29 cellular contexts compared by ENCODE assay signal in the genomic region with DNA sequence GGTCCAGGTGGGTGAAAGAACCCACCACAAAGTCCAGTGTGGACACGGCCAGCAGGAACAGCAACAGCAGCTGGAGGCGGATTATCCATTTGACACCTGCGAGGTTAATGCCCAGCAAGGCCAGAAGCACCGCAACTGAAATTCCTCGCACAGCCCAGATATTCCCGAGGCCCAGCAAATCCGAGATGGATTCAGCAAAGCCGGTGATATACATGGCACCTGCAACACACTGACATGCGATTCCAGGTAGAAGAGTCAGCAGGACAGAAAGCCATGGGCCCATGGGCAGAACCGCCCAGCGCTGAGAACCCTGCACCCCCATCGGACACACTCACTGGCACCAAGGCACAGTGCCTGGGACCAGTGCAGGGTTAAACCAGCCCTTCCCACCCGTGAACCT. TPM values are rescaled to one million over a fixed set of nuclear protein-coding genes. Genes with fewer than 3 reads are reported as not detected.
A peak's percentile ranks its signal among the peaks of the same experiment; 100 is the strongest.
DNase-seq lines count a peak whose midpoint lies in the region; ATAC-seq, FAIRE-seq and TF ChIP-seq lines count a peak whose summit lies in the region.
"Had no signal": no experiment of that assay in that cellular context is flagged by ENCODE, and none has a peak within 500 bp of the region (broad histone marks: within the 10 kb centered on the region; RNA-seq: fewer than 3 reads in every experiment).

No MANE protein-coding gene starts in this region.

- no peak overlapping the region for H2BK12ac ChIP-seq in neuronal stem cell (ENCODE audit: low read length)

- no CpG with 5 or more reads among the region's 13 CpGs for WGBS in neuronal stem cell (ENCODE audit: extremely low coverage in 2 of 2, insufficient read length in 2 of 2, insufficient replicate concordance in 1 of 2), 2 donors

- peak overlapping the region; percentile 14 for H2BK15ac ChIP-seq in neuronal stem cell (ENCODE audit: low read length)

- no peak overlapping the region for H3K27ac ChIP-seq in neuronal stem cell (replicated peaks; ENCODE audit: low read length)
- H3K27ac ChIP-seq: BLaER1 had no signal

- H3K36me3 Mint-ChIP-seq in T-helper 17 cell (ENCODE audit: low read depth) (no peaks in the 10 kb centered on the region), WTC11 (peaks cover 18% of the 10 kb centered on the region)
- no peaks in the 10 kb centered on the region for H3K36me3 Mint-ChIP-seq in activated naive CD8-positive, alpha-beta T cell treated with anti-CD3 and anti-CD28 coated beads for 36 hours
- H3K36me3 Mint-ChIP-seq: CD14-positive monocyte; CD4-positive, CD25-positive, alpha-beta regulatory T cell had no signal

- peak overlapping the region; percentile 23 for H2AFZ ChIP-seq in neuronal stem cell (ENCODE audit: low read length)

- no peak overlapping the region for H3K23ac ChIP-seq in neuronal stem cell (ENCODE audit: low read depth, low read length, poor library complexity)

- H3K4me1 ChIP-seq in neuronal stem cell (ENCODE audit: control insufficient read depth in 2 of 2, insufficient read depth in 1 of 2, low read depth in 1 of 2, low read length in 2 of 2): peaks cover 0 to 2% of the 10 kb centered on the region in 2 donors
- H3K4me1 ChIP-seq: BE2C, BLaER1 had no signal

- FAIRE-seq in GM12891 (lab: Jason Lieb, UNC): peak; percentile 35
- FAIRE-seq: A204.1, GM12878, GM19239 had no signal

- H3K9me3 Mint-ChIP-seq in WTC11: peaks cover 18% of the 10 kb centered on the region
- H3K9me3 Mint-ChIP-seq in activated naive CD8-positive, alpha-beta T cell treated with anti-CD3 and anti-CD28 coated beads for 36 hours: peaks cover 2% of the 10 kb centered on the region

- ATAC-seq in T-helper 17 cell (no peak), esophagus mucosa (peak; percentile 18), WTC11 (no peak), HG03045 (IDR thresholded peaks at IDR 0.05; ENCODE audit: unreplicated experiment) (no peak)
- ATAC-seq: GM12878 had no signal

- H3K18ac ChIP-seq in neuronal stem cell (ENCODE audit: low read length): no peak overlapping the region

- no peak for TF ChIP-seq CTCF in WTC11 (IDR thresholded peaks at IDR 0.05)

- no peak for TF ChIP-seq POLR2A in GM12891 (IDR thresholded peaks at IDR 0.05; ENCODE audit: low read depth, low read length)

- H3K4me3 Mint-ChIP-seq in T-helper 17 cell (no peak overlapping the region), WTC11 (no peak overlapping the region)
- H3K4me3 Mint-ChIP-seq in activated naive CD8-positive, alpha-beta T cell treated with anti-CD3 and anti-CD28 coated beads for 36 hours: no peak overlapping the region
- H3K4me3 Mint-ChIP-seq: CD14-positive monocyte; CD4-positive, alpha-beta memory T cell; CD4-positive, CD25-positive, alpha-beta regulatory T cell; CD8-positive, alpha-beta memory T cell had no signal

- H3K27me3 ChIP-seq in neuronal stem cell (ENCODE audit: control insufficient read depth in 3 of 3, insufficient read depth in 3 of 3, low read depth in 1 of 3, low read length in 3 of 3): no peaks in the 10 kb centered on the region
- H3K27me3 ChIP-seq: BE2C, BLaER1 had no signal

- H3K27me3 Mint-ChIP-seq in T-helper 17 cell (no peaks in the 10 kb centered on the region), WTC11 (ENCODE audit: low read depth) (no peaks in the 10 kb centered on the region)
- H3K27me3 Mint-ChIP-seq in activated naive CD8-positive, alpha-beta T cell treated with anti-CD3 and anti-CD28 coated beads for 36 hours: no peaks in the 10 kb centered on the region
- H3K27me3 Mint-ChIP-seq: CD4-positive, alpha-beta memory T cell had no signal

- H3K4ac ChIP-seq in neuronal stem cell (ENCODE audit: low read length): no peak overlapping the region

- no peaks in the 10 kb centered on the region for H3K79me1 ChIP-seq in neuronal stem cell (ENCODE audit: low read depth, low read length)

- H3K4me2 ChIP-seq in neuronal stem cell (ENCODE audit: insufficient read depth, low read length, poor library complexity, severe bottlenecking): no peak overlapping the region
- H3K4me2 ChIP-seq: BLaER1 had no signal

- H2BK5ac ChIP-seq in neuronal stem cell (ENCODE audit: low read length): no peak overlapping the region

- H3K9me3 ChIP-seq in T-helper 17 cell (ENCODE audit: control insufficient read depth, low read length, poor library complexity, severe bottlenecking) (no peaks in the 10 kb centered on the region), neuronal stem cell (replicated peaks in 1 of 2; ENCODE audit: control insufficient read depth in 2 of 2, insufficient read depth in 1 of 2, low read depth in 1 of 2, low read length in 2 of 2) (peaks cover 0 to 6% of the 10 kb centered on the region in 2 donors)
- H3K9me3 ChIP-seq: BE2C had no signal

- H3K4me1 Mint-ChIP-seq in T-helper 17 cell: no peaks in the 10 kb centered on the region
- no peaks in the 10 kb centered on the region; the same call in 1 of the 2 replicates for H3K4me1 Mint-ChIP-seq in WTC11
- peaks cover 1% of the 10 kb centered on the region for H3K4me1 Mint-ChIP-seq in activated naive CD8-positive, alpha-beta T cell treated with anti-CD3 and anti-CD28 coated beads for 36 hours
- H3K4me1 Mint-ChIP-seq: CD4-positive, alpha-beta memory T cell; CD8-positive, alpha-beta memory T cell had no signal

- CTCF ChIA-PET in WTC11 (lab: Charles Lee): no interaction called here

- no peak overlapping the region for H4K8ac ChIP-seq in neuronal stem cell (ENCODE audit: low read depth, low read length)

- H3K27ac Mint-ChIP-seq in T-helper 17 cell: peak overlapping the region; percentile 57
- no peak overlapping the region for H3K27ac Mint-ChIP-seq in WTC11
- no peak overlapping the region for H3K27ac Mint-ChIP-seq in activated naive CD8-positive, alpha-beta T cell treated with anti-CD3 and anti-CD28 coated beads for 36 hours
- H3K27ac Mint-ChIP-seq: CD14-positive monocyte; CD4-positive, alpha-beta memory T cell; CD4-positive, CD25-positive, alpha-beta regulatory T cell; CD8-positive, alpha-beta memory T cell had no signal

- H3K14ac ChIP-seq in neuronal stem cell (ENCODE audit: low read length): no peak overlapping the region

- DNase-seq in GM12891 (ENCODE audit: insufficient read length, low spot score) (no peak), T-helper 17 cell (no peak), neuronal stem cell (ENCODE audit: low spot score) (no peak), WTC11 (ENCODE audit: low spot score) (no peak), SKM-1 treated with dmso at 0.1 percent for 144 hours (lab: John Stamatoyannopoulos, UW; ENCODE audit: unreplicated experiment) (no peak)
- no peak for DNase-seq in activated naive CD8-positive, alpha-beta T cell treated with anti-CD3 and anti-CD28 coated beads for 36 hours
- DNase-seq: 8988T; ACHN; BE2C; C1 segment of cervical spinal cord; CD4-positive, alpha-beta memory T cell; CD4-positive, CD25-positive, alpha-beta regulatory T cell; CD8-positive, alpha-beta memory T cell; COR-L47; DMS 273 treated with DMSO at 0.1 percent for 48 hours; DMS153; DMS53; DMS79; DND-41; EL; GDM1 had no signal

- POLR2A ChIA-PET in WTC11 (lab: Charles Lee): no interaction called here

- H2AK5ac ChIP-seq in neuronal stem cell (ENCODE audit: low read depth, low read length): no peak overlapping the region

- no peak overlapping the region for H3K4me3 ChIP-seq in neuronal stem cell (ENCODE audit: low read length in 2 of 2)
- H3K4me3 ChIP-seq: BLaER1, GM12878 had no signal

- no peak overlapping the region for H4K91ac ChIP-seq in neuronal stem cell (ENCODE audit: low read depth, low read length, poor library complexity)

- H2BK120ac ChIP-seq in neuronal stem cell (ENCODE audit: low read depth, low read length): no peak overlapping the region

- no peaks in the 10 kb centered on the region for H3K36me3 ChIP-seq in neuronal stem cell (replicated peaks in 1 of 2; ENCODE audit: control insufficient read depth in 2 of 2, insufficient read depth in 2 of 2, low read length in 2 of 2)
- H3K36me3 ChIP-seq: BE2C, BLaER1 had no signal

- H3K9ac ChIP-seq in neuronal stem cell (ENCODE audit: low read depth, low read length, poor library complexity): no peak overlapping the region
- H3K9ac ChIP-seq: BLaER1 had no signal

TF ChIP-seq in GM12891, 5 proteins besides CTCF, POLR2A, EP300 and RAD21:
- TF ChIP-seq POU2F2 (IDR thresholded peaks at IDR 0.05; ENCODE audit: low read depth, low read length): no peak
- TF ChIP-seq SPI1 (IDR thresholded peaks at IDR 0.05; ENCODE audit: low read depth, low read length): no peak
- no peak for TF ChIP-seq PAX5 (IDR thresholded peaks at IDR 0.05; ENCODE audit: insufficient read depth, low read length, severe bottlenecking)
- TF ChIP-seq POLR2AphosphoS5 (IDR thresholded peaks at IDR 0.05; ENCODE audit: low read depth, low read length): no peak
- no peak for TF ChIP-seq TAF1 (IDR thresholded peaks at IDR 0.05; ENCODE audit: low read depth, low read length)
TF ChIP-seq in GM12891: peak in this region for 0.

TF ChIP-seq in WTC11, 78 proteins besides CTCF, POLR2A, EP300 and RAD21:
- no peak for TF ChIP-seq ZNF396 (CRISPR knock-in tag; IDR thresholded peaks at IDR 0.05; ENCODE audit: borderline replicate concordance)
- TF ChIP-seq, protein P1, sequence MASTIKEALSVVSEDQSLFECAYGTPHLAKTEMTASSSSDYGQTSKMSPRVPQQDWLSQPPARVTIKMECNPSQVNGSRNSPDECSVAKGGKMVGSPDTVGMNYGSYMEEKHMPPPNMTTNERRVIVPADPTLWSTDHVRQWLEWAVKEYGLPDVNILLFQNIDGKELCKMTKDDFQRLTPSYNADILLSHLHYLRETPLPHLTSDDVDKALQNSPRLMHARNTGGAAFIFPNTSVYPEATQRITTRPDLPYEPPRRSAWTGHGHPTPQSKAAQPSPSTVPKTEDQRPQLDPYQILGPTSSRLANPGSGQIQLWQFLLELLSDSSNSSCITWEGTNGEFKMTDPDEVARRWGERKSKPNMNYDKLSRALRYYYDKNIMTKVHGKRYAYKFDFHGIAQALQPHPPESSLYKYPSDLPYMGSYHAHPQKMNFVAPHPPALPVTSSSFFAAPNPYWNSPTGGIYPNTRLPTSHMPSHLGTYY (CRISPR knock-in tag; IDR thresholded peaks at IDR 0.05): no peak
- no peak for TF ChIP-seq ATF1 (CRISPR knock-in tag; IDR thresholded peaks at IDR 0.05)

RNA-seq across cellular contexts. Expression of a gene that starts 34.8 kb away (rescaled TPM):
- polyA plus RNA-seq in GM12891 (2012; ENCODE audit: low read depth, missing spikeins): 76.4 TPM
- total RNA-seq in T-helper 17 cell: under 1 TPM in 1 of 2 donors, not detected in 1; 0.40 TPM
- 7.7 TPM for total RNA-seq in esophagus mucosa
- 1.8 TPM for polyA plus RNA-seq in neuronal stem cell (2013, experiment 1 of 2)
- polyA plus RNA-seq in neuronal stem cell (2013, experiment 2 of 2): 1.9 TPM
- total RNA-seq in WTC11 (2021): 7.5 to 10.3 TPM (median 9.1 TPM) in 3 replicates
- total RNA-seq in activated naive CD8-positive, alpha-beta T cell treated with anti-CD3 and anti-CD28 coated beads for 36 hours: 1 to 10 TPM; 1.8 to 1.9 TPM
- total RNA-seq: CD4-positive, alpha-beta memory T cell; CD4-positive, CD25-positive, alpha-beta regulatory T cell; G401 had no signal
- polyA plus RNA-seq: CD4-positive, alpha-beta memory T cell; CD4-positive, CD25-positive, alpha-beta regulatory T cell; CD8-positive, alpha-beta memory T cell had no signal
